1 cellular context compared by ENCODE assay signal in genomic region chr6:37288247-37288646, GRCh38.
TF ChIP-seq lines count a peak whose summit lies in the region.

No MANE protein-coding gene starts in this region.

TF ChIP-seq in HepG2, 621 proteins besides CTCF, POLR2A, EP300 and RAD21:
- no peak for TF ChIP-seq AGO2 (optimal IDR thresholded peaks at IDR 0.05; ENCODE audit: low read depth, low read length)
- TF ChIP-seq ZNF121 (CRISPR knock-in tag; IDR thresholded peaks at IDR 0.05), result no peak
- 0 out of 2 replicates have a peak, but pooled peaks have one; percentile 11 for TF ChIP-seq FOSL2 (CRISPR knock-in tag; IDR thresholded peaks at IDR 0.05)
- no peak for TF ChIP-seq ZBTB46 (CRISPR knock-in tag; IDR thresholded peaks at IDR 0.05; ENCODE audit: borderline replicate concordance)
- TF ChIP-seq RBAK (CRISPR knock-in tag; IDR thresholded peaks at IDR 0.05), result no peak
